Comparison of ENCODE assay signal across 30 cellular contexts in genomic region chr14:94143711-94144110, GRCh38. TPM values are rescaled to one million over a fixed set of nuclear protein-coding genes. Genes with fewer than 3 reads are reported as not detected.
"Had no signal": no experiment of that assay in that cellular context is flagged by ENCODE, and none has a peak within 500 bp of the region (broad histone marks: within the 10 kb centered on the region; RNA-seq: fewer than 3 reads in every experiment).

No MANE protein-coding gene starts in this region.

- H3K27me3 ChIP-seq: ascending aorta, cardiac muscle cell had no signal

- DNase-seq: activated B cell treated with CpG ODN at 0.5 μM for 24 hours; activated CD4-positive, alpha-beta T cell treated with anti-CD3 and anti-CD28 coated beads for 4 hours; activated CD4-positive, alpha-beta T cell treated with anti-CD3 and anti-CD28 coated beads, Interleukin-2, amount 50 U/mL, for 1 hour; activated CD4-positive, CD25-positive, alpha-beta regulatory T cell treated with anti-CD3 and anti-CD28 coated beads, Interleukin-2, amount 50 U/mL, for 72 hours; activated effector memory CD4-positive, alpha-beta T cell treated with anti-CD3 and anti-CD28 coated beads, Interleukin-2, amount 50 U/mL, for 16 hours; activated naive CD4-positive, alpha-beta T cell treated with Interleukin-2 at 50 U/mL for 16 hours; activated naive CD8-positive, alpha-beta T cell treated with anti-CD3 and anti-CD28 coated beads, Interleukin-2, amount 10 ng/mL, durations not matched to agents 7 days and 5 days; activated T-cell treated with anti-CD3 and anti-CD28 coated beads, Interleukin-2, amount 50 U/mL, for 1 hour; amygdala; KG1; MM.1S; MV-4-11; NCI-H1092; NCI-H1436 treated with DMSO at 0.1 percent for 48 hours; NCI-H2029; NCI-H345; NCI-H524 treated with DMSO at 0.1 percent for 48 hours had no signal

- FAIRE-seq: TTC549 had no signal

- H3K27ac Mint-ChIP-seq: activated B cell treated with CpG ODN at 0.5 μM for 24 hours; activated CD4-positive, alpha-beta memory T cell treated with anti-CD3 and anti-CD28 coated beads for 36 hours; activated naive CD4-positive, alpha-beta T cell treated with anti-CD3 and anti-CD28 coated beads, Interleukin-2, amount 50 U/mL, for 24 hours; activated T-helper 17 cell treated with anti-CD3 and anti-CD28 coated beads, Interleukin-2, amount 50 U/mL, for 72 hours had no signal

- ATAC-seq: activated T-helper 17 cell treated with anti-CD3 and anti-CD28 coated beads, Interleukin-2, amount 50 U/mL, for 72 hours; Panc1 had no signal

- H3K4me3 Mint-ChIP-seq: activated B cell treated with CpG ODN at 0.5 μM for 24 hours; activated CD4-positive, alpha-beta memory T cell treated with anti-CD3 and anti-CD28 coated beads for 36 hours; activated naive CD4-positive, alpha-beta T cell treated with anti-CD3 and anti-CD28 coated beads, Interleukin-2, amount 50 U/mL, for 24 hours; activated naive CD8-positive, alpha-beta T cell treated with anti-CD3 and anti-CD28 coated beads, Interleukin-2, amount 10 ng/mL, durations not matched to agents 7 days and 5 days; activated T-cell treated with anti-CD3 and anti-CD28 coated beads, Interleukin-2, amount 50 U/mL, for 72 hours; activated T-helper 17 cell treated with anti-CD3 and anti-CD28 coated beads, Interleukin-2, amount 50 U/mL, for 72 hours; central memory CD8-positive, alpha-beta T cell; T-helper 1 cell treated with Interleukin-12 subunit alpha and Interleukin-12 subunit beta and Interleukin-4 antibody, amounts not matched to agents 30 μg/mL and 1 μg/mL, for 36 hours; T-helper 2 cell treated with Interferon-gamma antibody and Interleukin-4, amounts not matched to agents 5 μg/mL and 100 μg/mL, for 36 hours had no signal

- H3K9me3 ChIP-seq: ascending aorta, SJCRH30 had no signal

- H3K36me3 Mint-ChIP-seq: activated CD4-positive, alpha-beta memory T cell treated with anti-CD3 and anti-CD28 coated beads for 36 hours; activated naive CD4-positive, alpha-beta T cell treated with anti-CD3 and anti-CD28 coated beads, Interleukin-2, amount 50 U/mL, for 24 hours; activated naive CD8-positive, alpha-beta T cell treated with anti-CD3 and anti-CD28 coated beads, Interleukin-2, amount 10 ng/mL, durations not matched to agents 7 days and 5 days had no signal

- H3K4me1 ChIP-seq: ascending aorta had no signal

- H3K4me1 Mint-ChIP-seq: activated B cell treated with CpG ODN at 0.5 μM for 24 hours had no signal

- H3K36me3 ChIP-seq: ascending aorta, cardiac muscle cell, SJCRH30 had no signal

- H3K27ac ChIP-seq: ascending aorta, cardiac muscle cell, SJCRH30, SK-N-MC had no signal

- H3K4me3 ChIP-seq: ascending aorta, cardiac muscle cell, SJCRH30, SK-N-MC had no signal

- H3K9me3 Mint-ChIP-seq: activated B cell treated with CpG ODN at 0.5 μM for 24 hours; activated CD4-positive, alpha-beta memory T cell treated with anti-CD3 and anti-CD28 coated beads for 36 hours; activated naive CD4-positive, alpha-beta T cell treated with anti-CD3 and anti-CD28 coated beads, Interleukin-2, amount 50 U/mL, for 24 hours; activated naive CD8-positive, alpha-beta T cell treated with anti-CD3 and anti-CD28 coated beads, Interleukin-2, amount 10 ng/mL, durations not matched to agents 7 days and 5 days; activated T-cell treated with anti-CD3 and anti-CD28 coated beads, Interleukin-2, amount 50 U/mL, for 72 hours; activated T-helper 17 cell treated with anti-CD3 and anti-CD28 coated beads, Interleukin-2, amount 50 U/mL, for 72 hours; central memory CD8-positive, alpha-beta T cell; T-helper 1 cell treated with Interleukin-12 subunit alpha and Interleukin-12 subunit beta and Interleukin-4 antibody, amounts not matched to agents 30 μg/mL and 1 μg/mL, for 36 hours; T-helper 2 cell treated with Interferon-gamma antibody and Interleukin-4, amounts not matched to agents 5 μg/mL and 100 μg/mL, for 36 hours had no signal

- H3K27me3 Mint-ChIP-seq: activated CD4-positive, alpha-beta memory T cell treated with anti-CD3 and anti-CD28 coated beads for 36 hours had no signal

RNA-seq across cellular contexts. Expression of gene PPP4R4, which starts 30.4 kb away (rescaled TPM):
- total RNA-seq: activated B cell treated with CpG ODN at 0.5 μM for 24 hours, ascending aorta had no signal
